Comparison of ENCODE assay signal across 31 cellular contexts in the genomic region with DNA sequence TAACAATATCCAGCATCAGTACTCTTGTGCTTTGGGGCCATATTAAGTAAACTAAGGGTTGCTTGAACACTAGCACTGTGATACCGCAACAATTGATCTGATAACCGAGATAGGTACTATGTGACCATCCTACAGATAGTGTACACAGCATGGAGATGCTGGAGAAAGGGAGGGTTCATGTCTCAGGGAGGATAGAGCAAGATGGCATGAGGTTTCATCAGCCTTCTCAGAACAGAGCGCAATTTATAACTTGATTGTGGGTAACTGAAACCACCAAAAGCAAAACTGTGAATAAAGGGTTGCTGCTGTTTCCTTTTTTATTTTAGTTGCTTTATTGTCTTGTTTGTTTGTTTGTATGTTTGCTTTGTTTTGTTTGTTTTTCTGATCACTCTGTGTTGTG.
"Had no signal": no experiment of that assay in that cellular context is flagged by ENCODE, and none has a peak within 500 bp of the region (broad histone marks: within the 10 kb centered on the region; RNA-seq: fewer than 3 reads in every experiment).

No MANE protein-coding gene starts in this region.

- H3K4me1 ChIP-seq: Peyer's patch, SJCRH30 had no signal

- H3K36me3 ChIP-seq: MG63, Peyer's patch, SJCRH30 had no signal

- H3K4me3 ChIP-seq: K562, MG63, Peyer's patch, SJCRH30, SK-N-MC had no signal

- H3K27me3 ChIP-seq: MG63, Peyer's patch, SJCRH30 had no signal

- H3K27ac ChIP-seq: Peyer's patch, RWPE1, SJCRH30, SK-N-MC had no signal

- FAIRE-seq: K562 had no signal

- DNase-seq: Kasumi-1, KG1, MG63, NCI-H1092, NCI-H1105, NCI-H1417 treated with DMSO at 0.1 percent for 48 hours, NCI-H1436 treated with DMSO at 0.1 percent for 48 hours, NCI-H1694, NCI-H187, NCI-H1930, NCI-H2029 treated with DMSO at 0.1 percent for 48 hours, NCI-H2081 treated with DMSO at 0.1 percent for 48 hours, NCI-H2107, NCI-H2171, NCI-H226, NCI-H446 treated with DMSO at 0.1 percent for 48 hours, NCI-H510A, NCI-H524, NCI-H526, NCI-H69, NCI-H748 treated with DMSO at 0.1 percent for 48 hours, NCI-H82, PC-3, Peyer's patch, SHP77, SIG-M5, SJCRH30, T-cell had no signal

- H3K9me3 ChIP-seq: MG63, Peyer's patch had no signal
